30 cellular contexts compared by ENCODE assay signal in the genomic region with DNA sequence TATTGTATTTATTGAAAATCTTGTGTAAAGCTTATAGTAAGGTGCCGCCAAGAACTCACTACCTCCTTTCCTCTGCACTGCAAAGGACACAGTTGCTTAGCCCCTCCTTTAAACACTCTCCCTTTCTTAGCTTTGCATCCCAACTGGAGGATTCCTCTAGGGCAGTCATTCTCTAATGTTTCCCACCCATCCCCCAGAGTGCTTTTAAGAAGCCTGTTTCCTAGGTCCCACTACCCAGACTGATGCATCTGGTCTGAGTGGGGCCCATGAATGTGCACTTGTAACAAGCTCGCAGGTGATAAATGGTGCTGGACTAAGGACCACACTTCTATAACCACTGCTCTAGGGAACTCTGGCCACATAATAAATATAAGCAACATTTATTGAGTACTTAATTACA. TPM values are rescaled to one million over a fixed set of nuclear protein-coding genes. Genes with fewer than 3 reads are reported as not detected.
DNase-seq lines count a peak whose midpoint lies in the region; ATAC-seq, FAIRE-seq and TF ChIP-seq lines count a peak whose summit lies in the region.
"Had no signal": no experiment of that assay in that cellular context is flagged by ENCODE, and none has a peak within 500 bp of the region (broad histone marks: within the 10 kb centered on the region; RNA-seq: fewer than 3 reads in every experiment).

No MANE protein-coding gene starts in this region.

- FAIRE-seq in small intestine (lab: Jason Lieb, UNC) = no peak
- FAIRE-seq: A204.1 had no signal

- no peak for TF ChIP-seq POLR2A in uterus (IDR thresholded peaks at IDR 0.05)

- H3K36me3 ChIP-seq in NT2/D1 (ENCODE audit: insufficient read depth, insufficient read length, low read length) (peaks cover 31% of the 10 kb centered on the region), iPS-18a (ENCODE audit: control insufficient read depth, low read depth, low read length) (peaks cover 21% of the 10 kb centered on the region), uterus (no peaks in the 10 kb centered on the region), aorta (ENCODE audit: control insufficient read depth in 1 of 2, insufficient read depth in 2 of 2, low read length in 1 of 2) (peaks cover 4% of the 10 kb centered on the region in 2 donors), small intestine (ENCODE audit: control insufficient read depth in 2 of 2, insufficient read depth in 2 of 2, low read length in 2 of 2) (peaks cover 4 to 17% of the 10 kb centered on the region in 2 donors)

- no peak overlapping the region for H3K27ac ChIP-seq in iPS-18a (ENCODE audit: low read length)
- peak overlapping the region; percentile 32 to 37 for H3K27ac ChIP-seq in uterus
- no peak overlapping the region for H3K27ac ChIP-seq in aorta (ENCODE audit: low read depth in 1 of 2, low read length in 2 of 2)
- H3K27ac ChIP-seq in small intestine (ENCODE audit: low read depth in 1 of 2, low read length in 1 of 2) = no peak overlapping the region

- H3K9ac ChIP-seq in NT2/D1 (ENCODE audit: insufficient read length, low read depth) (no peak overlapping the region), iPS-18a (ENCODE audit: low read length) (no peak overlapping the region)

- H3K4me1 ChIP-seq in NT2/D1 (ENCODE audit: insufficient read depth, insufficient read length) = peaks cover 3% of the 10 kb centered on the region
- H3K4me1 ChIP-seq in iPS-18a (ENCODE audit: control insufficient read depth, low read depth, low read length) = peaks cover 42% of the 10 kb centered on the region
- H3K4me1 ChIP-seq in uterus = peaks cover 7 to 11% of the 10 kb centered on the region in 2 donors
- H3K4me1 ChIP-seq in aorta (ENCODE audit: control insufficient read depth in 1 of 2, insufficient read depth in 2 of 2, low read length in 2 of 2) = peaks cover 3 to 6% of the 10 kb centered on the region in 2 donors
- H3K4me1 ChIP-seq in small intestine (ENCODE audit: control insufficient read depth in 2 of 2, insufficient read depth in 1 of 2, low read depth in 1 of 2, low read length in 1 of 2) = peaks cover 20 to 28% of the 10 kb centered on the region in 2 donors

- 91 to 95% methylated on average over 2 of the region's 2 CpGs for WGBS in aorta, 2 donors
- 78 to 86% (median 82%) methylated on average over 2 of the region's 2 CpGs for WGBS in small intestine, 3 donors

- no peak for ATAC-seq in stimulated activated effector memory CD8-positive, alpha-beta T cell treated with anti-CD3 and anti-CD28 coated beads, Interleukin-12 subunit alpha, Interleukin-12 subunit beta, amount 100 ng/mL, for 72 hours
- no peak for ATAC-seq in aorta (ENCODE audit: low FRiP score)
- ATAC-seq: HCT116; stimulated activated memory B cell treated with anti-CD40 and anti-IgM and Interleukin-4, amounts not matched to agents 10 μg/mL and 1 μg/mL and 100 μg/mL, for 72 hours had no signal

- H3K4me3 ChIP-seq in NT2/D1 (ENCODE audit: insufficient read length, low read depth) (no peak overlapping the region), iPS-18a (ENCODE audit: low read length) (peak overlapping the region; percentile 4), uterus (no peak overlapping the region), aorta (ENCODE audit: low read length in 2 of 2) (no peak overlapping the region), small intestine (ENCODE audit: low read depth in 1 of 2, low read length in 2 of 2) (no peak overlapping the region)
- H3K4me3 ChIP-seq: spleen, suprapubic skin had no signal

- H3K4me1 Mint-ChIP-seq in stimulated activated effector memory CD8-positive, alpha-beta T cell treated with anti-CD3 and anti-CD28 coated beads, Interleukin-12 subunit alpha, Interleukin-12 subunit beta, amount 100 ng/mL, for 72 hours = peaks cover 36% of the 10 kb centered on the region

- H3K9me3 ChIP-seq in NT2/D1 (ENCODE audit: insufficient read depth, low read length) (no peaks in the 10 kb centered on the region), iPS-18a (ENCODE audit: control insufficient read depth, low read depth, low read length) (no peaks in the 10 kb centered on the region), uterus (no peaks in the 10 kb centered on the region), aorta (ENCODE audit: control insufficient read depth, low read length) (peaks cover 2% of the 10 kb centered on the region), small intestine (ENCODE audit: control insufficient read depth, low read depth) (no peaks in the 10 kb centered on the region)
- H3K9me3 ChIP-seq: BE2C, spleen, suprapubic skin had no signal

- peaks cover 42% of the 10 kb centered on the region for H3K36me3 Mint-ChIP-seq in stimulated activated effector memory CD8-positive, alpha-beta T cell treated with anti-CD3 and anti-CD28 coated beads, Interleukin-12 subunit alpha, Interleukin-12 subunit beta, amount 100 ng/mL, for 72 hours

- H3K27ac Mint-ChIP-seq in stimulated activated effector memory CD8-positive, alpha-beta T cell treated with anti-CD3 and anti-CD28 coated beads, Interleukin-12 subunit alpha, Interleukin-12 subunit beta, amount 100 ng/mL, for 72 hours = no peak overlapping the region
- H3K27ac Mint-ChIP-seq: activated B cell treated with CpG ODN at 0.5 μM for 24 hours; dendritic cell treated with granulocyte-macrophage colony-stimulating factor and Interleukin-4, amounts not matched to agents 40 ng/mL and 50 ng/mL, for 4 days; memory B cell; naive B cell; stimulated activated memory B cell treated with anti-CD40 and anti-IgM and Interleukin-4, amounts not matched to agents 10 μg/mL and 1 μg/mL and 100 μg/mL, for 72 hours had no signal

- no peaks in the 10 kb centered on the region for H3K27me3 ChIP-seq in NT2/D1 (ENCODE audit: insufficient read depth, insufficient read length)
- H3K27me3 ChIP-seq in iPS-18a (ENCODE audit: control insufficient read depth, insufficient read depth, low read length) = no peaks in the 10 kb centered on the region
- no peaks in the 10 kb centered on the region for H3K27me3 ChIP-seq in uterus
- H3K27me3 ChIP-seq in aorta (ENCODE audit: control insufficient read depth in 1 of 2, insufficient read depth in 2 of 2, low read length in 1 of 2) = no peaks in the 10 kb centered on the region
- no peaks in the 10 kb centered on the region for H3K27me3 ChIP-seq in small intestine (ENCODE audit: control insufficient read depth in 2 of 2, insufficient read depth in 2 of 2, low read length in 2 of 2)
- H3K27me3 ChIP-seq: BE2C, spleen, suprapubic skin had no signal

- H3K9me3 Mint-ChIP-seq in stimulated activated effector memory CD8-positive, alpha-beta T cell treated with anti-CD3 and anti-CD28 coated beads, Interleukin-12 subunit alpha, Interleukin-12 subunit beta, amount 100 ng/mL, for 72 hours = no peaks in the 10 kb centered on the region
- H3K9me3 Mint-ChIP-seq: activated B cell treated with CpG ODN at 0.5 μM for 24 hours; memory B cell; stimulated activated memory B cell treated with anti-CD40 and anti-IgM and Interleukin-4, amounts not matched to agents 10 μg/mL and 1 μg/mL and 100 μg/mL, for 72 hours had no signal

- TF ChIP-seq CTCF in uterus (IDR thresholded peaks at IDR 0.05) = no peak

- DNase-seq in NCI-H510A treated with DMSO at 0.1 percent for 48 hours (lab: John Stamatoyannopoulos, UW) (peak; percentile 58), NCI-H510A (lab: John Stamatoyannopoulos, UW) (no peak), NT2/D1 (ENCODE audit: low read depth, low spot score) (peak; percentile 83), uterus (no peak), aorta (no peak), small intestine (no peak)
- no peak for DNase-seq in stimulated activated effector memory CD8-positive, alpha-beta T cell treated with anti-CD3 and anti-CD28 coated beads, Interleukin-12 subunit alpha, Interleukin-12 subunit beta, amount 100 ng/mL, for 72 hours (ENCODE audit: low spot score in 2 of 2)
- DNase-seq: activated B cell treated with CpG ODN at 0.5 μM for 24 hours; activated CD8-positive, alpha-beta memory T cell treated with anti-CD3 and anti-CD28 coated beads, Interleukin-2, amount 50 U/mL, for 4 hours; activated naive CD4-positive, alpha-beta T cell treated with anti-CD3 and anti-CD28 coated beads, Interleukin-2, amount 50 U/mL, for 16 hours; anterior cingulate cortex; BE2C; caudate nucleus; DMS53; glutamatergic neuron; IMR-90; left colon; naive B cell; NCI-H1092 treated with DMSO at 0.1 percent for 48 hours; NCI-H526; spleen; stimulated activated CD4-positive, alpha-beta T cell treated with anti-CD3 and anti-CD28 coated beads, Interleukin-2, amount 100 ng/mL, for 48 hours; T-helper 9 cell had no signal

- intact Hi-C loops in uterus (cut with DNase I; ENCODE audit: low total_unique reads) (no loop called here), aorta (cut with DNase I) (no loop called here)

- H3K4me3 Mint-ChIP-seq in stimulated activated effector memory CD8-positive, alpha-beta T cell treated with anti-CD3 and anti-CD28 coated beads, Interleukin-12 subunit alpha, Interleukin-12 subunit beta, amount 100 ng/mL, for 72 hours = no peak overlapping the region
- H3K4me3 Mint-ChIP-seq: activated B cell treated with CpG ODN at 0.5 μM for 24 hours; dendritic cell treated with granulocyte-macrophage colony-stimulating factor and Interleukin-4, amounts not matched to agents 40 ng/mL and 50 ng/mL, for 4 days; memory B cell; naive B cell; stimulated activated memory B cell treated with anti-CD40 and anti-IgM and Interleukin-4, amounts not matched to agents 10 μg/mL and 1 μg/mL and 100 μg/mL, for 72 hours had no signal

RNA-seq across cellular contexts. Expression of a gene that starts 55.2 kb away (rescaled TPM):
- 10 to 100 TPM; 13.5 to 59.0 (median 25.0) TPM for total RNA-seq in uterus
- total RNA-seq in aorta = 10 to 100 TPM; 35.9 to 38.3 TPM
- 1 to 10 TPM; 8.3 to 8.8 TPM for polyA plus RNA-seq in aorta
- 10 to 100 TPM; 11.9 to 24.8 (median 16.2) TPM for polyA plus RNA-seq in small intestine

Comparison
In these comparisons a context has a peak if more than half of its experiments do, and no peak if none do; other contexts are left out.
1. DNase-seq: peak in NCI-H510A treated with DMSO at 0.1 percent for 48 hours (single experiment) and NT2/D1 (single experiment); none in NCI-H510A (single experiment), uterus (0 of 2), stimulated activated effector memory CD8-positive, alpha-beta T cell treated with anti-CD3 and anti-CD28 coated beads, Interleukin-12 subunit alpha, Interleukin-12 subunit beta, amount 100 ng/mL, for 72 hours (0 of 2), aorta (0 of 2) and small intestine (single experiment).
2. H3K27ac ChIP-seq: peak in uterus (2 of 2); none in iPS-18a (single experiment), aorta (0 of 2) and small intestine (0 of 2).